ENCODE assay signal across 23 cellular contexts in genomic region chr7:2055956-2056355, GRCh38.
DNase-seq lines count a peak whose midpoint lies in the region; ATAC-seq and TF ChIP-seq lines count a peak whose summit lies in the region.
"Had no signal": no experiment of that assay in that cellular context is flagged by ENCODE, and none has a peak within 500 bp of the region (broad histone marks: within the 10 kb centered on the region; RNA-seq: fewer than 3 reads in every experiment).

No MANE protein-coding gene starts in this region.

- H3K4me1 Mint-ChIP-seq in activated CD4-positive, alpha-beta T cell treated with anti-CD3 and anti-CD28 coated beads, Interleukin-2, amount 10 ng/mL, durations not matched to agents 7 days and 5 days: peaks cover 1% of the 10 kb centered on the region
- H3K4me1 Mint-ChIP-seq in WTC11 (peaks cover 5% of the 10 kb centered on the region), neural crest cell (peaks cover 8% of the 10 kb centered on the region)
- H3K4me1 Mint-ChIP-seq in activated CD8-positive, alpha-beta T cell treated with anti-CD3 and anti-CD28 coated beads for 36 hours (ENCODE audit: low read depth): peaks cover 6% of the 10 kb centered on the region

- peaks cover 14% of the 10 kb centered on the region for H3K36me3 Mint-ChIP-seq in activated CD4-positive, alpha-beta T cell treated with anti-CD3 and anti-CD28 coated beads, Interleukin-2, amount 10 ng/mL, durations not matched to agents 7 days and 5 days (ENCODE audit: low read depth)
- H3K36me3 Mint-ChIP-seq in WTC11 (peaks cover 15% of the 10 kb centered on the region), neural crest cell (ENCODE audit: low read depth) (peaks cover 19% of the 10 kb centered on the region)
- peaks cover 18% of the 10 kb centered on the region for H3K36me3 Mint-ChIP-seq in activated CD8-positive, alpha-beta T cell treated with anti-CD3 and anti-CD28 coated beads for 36 hours (ENCODE audit: low read depth)

- H3K9me3 Mint-ChIP-seq in activated CD4-positive, alpha-beta T cell treated with anti-CD3 and anti-CD28 coated beads, Interleukin-2, amount 10 ng/mL, durations not matched to agents 7 days and 5 days: peaks cover 15% of the 10 kb centered on the region
- H3K9me3 Mint-ChIP-seq in WTC11 (peaks cover 15% of the 10 kb centered on the region), neural crest cell (peaks cover 8% of the 10 kb centered on the region)
- peaks cover 10% of the 10 kb centered on the region for H3K9me3 Mint-ChIP-seq in activated CD8-positive, alpha-beta T cell treated with anti-CD3 and anti-CD28 coated beads for 36 hours
- H3K9me3 Mint-ChIP-seq: CD4-positive, alpha-beta T cell had no signal

- no peaks in the 10 kb centered on the region for H4K20me1 ChIP-seq in hepatocyte (ENCODE audit: insufficient read depth, poor library complexity, severe bottlenecking)

- H2AFZ ChIP-seq in hepatocyte: no peak overlapping the region

- H3K36me3 ChIP-seq in hepatocyte (replicated peaks; ENCODE audit: insufficient read depth, low read depth): no peaks in the 10 kb centered on the region
- H3K36me3 ChIP-seq: BE2C had no signal

- H3K4me3 ChIP-seq in hepatocyte: no peak overlapping the region
- H3K4me3 ChIP-seq: SJSA1 had no signal

- H3K27ac ChIP-seq in hepatocyte: no peak overlapping the region
- H3K27ac ChIP-seq: 22Rv1, KMS-11, SJSA1 had no signal

- no peak overlapping the region for H3K4me3 Mint-ChIP-seq in activated CD4-positive, alpha-beta T cell treated with anti-CD3 and anti-CD28 coated beads, Interleukin-2, amount 10 ng/mL, durations not matched to agents 7 days and 5 days
- no peak overlapping the region for H3K4me3 Mint-ChIP-seq in WTC11
- no peak overlapping the region for H3K4me3 Mint-ChIP-seq in neural crest cell
- H3K4me3 Mint-ChIP-seq in activated CD8-positive, alpha-beta T cell treated with anti-CD3 and anti-CD28 coated beads for 36 hours: no peak overlapping the region
- H3K4me3 Mint-ChIP-seq: CD4-positive, alpha-beta T cell had no signal

- CTCF ChIA-PET in activated CD4-positive, alpha-beta T cell treated with anti-CD3 and anti-CD28 coated beads, Interleukin-2, amount 10 ng/mL, durations not matched to agents 7 days and 5 days (lab: Charles Lee): interaction anchor here (0.6 to 1.6 kb wide), 6 partner anchors 10 to 313 kb away, joined by 3 to 5 read pairs (median 4); no protein-coding TSS in a partner anchor
- CTCF ChIA-PET in WTC11 (lab: Charles Lee): interaction anchor here (0.5 kb wide), 1 partner anchor 49 kb away, joined by 3 read pairs; no protein-coding TSS in a partner anchor
- CTCF ChIA-PET in activated CD8-positive, alpha-beta T cell treated with anti-CD3 and anti-CD28 coated beads for 36 hours (lab: Charles Lee): interaction anchor here (1.0 kb wide), 1 partner anchor 49 kb away, joined by 3 read pairs; no protein-coding TSS in a partner anchor

- intact Hi-C loops in activated CD8-positive, alpha-beta T cell treated with anti-CD3 and anti-CD28 coated beads for 36 hours (cut with micrococcal nuclease): no loop called here

- no peaks in the 10 kb centered on the region for H3K27me3 ChIP-seq in hepatocyte
- H3K27me3 ChIP-seq: BE2C, SJSA1 had no signal

- H3K4me1 ChIP-seq in hepatocyte (ENCODE audit: insufficient read depth): no peaks in the 10 kb centered on the region
- H3K4me1 ChIP-seq: BE2C had no signal

- H3K27ac Mint-ChIP-seq in activated CD4-positive, alpha-beta T cell treated with anti-CD3 and anti-CD28 coated beads, Interleukin-2, amount 10 ng/mL, durations not matched to agents 7 days and 5 days: peak overlapping the region; percentile 16
- H3K27ac Mint-ChIP-seq in WTC11 (peak overlapping the region; percentile 9; the same call in 1 of the 2 replicates), neural crest cell (ENCODE audit: unreplicated experiment) (peak overlapping the region; percentile 13)
- H3K27ac Mint-ChIP-seq in activated CD8-positive, alpha-beta T cell treated with anti-CD3 and anti-CD28 coated beads for 36 hours: no peak overlapping the region
- H3K27ac Mint-ChIP-seq: CD4-positive, alpha-beta T cell had no signal

- H3K27me3 Mint-ChIP-seq in activated CD4-positive, alpha-beta T cell treated with anti-CD3 and anti-CD28 coated beads, Interleukin-2, amount 10 ng/mL, durations not matched to agents 7 days and 5 days: no peaks in the 10 kb centered on the region
- peaks cover 2% of the 10 kb centered on the region; the same call in 1 of the 2 replicates for H3K27me3 Mint-ChIP-seq in WTC11 (ENCODE audit: low read depth)
- no peaks in the 10 kb centered on the region for H3K27me3 Mint-ChIP-seq in neural crest cell (ENCODE audit: low read depth)
- H3K27me3 Mint-ChIP-seq in activated CD8-positive, alpha-beta T cell treated with anti-CD3 and anti-CD28 coated beads for 36 hours: no peaks in the 10 kb centered on the region
- H3K27me3 Mint-ChIP-seq: CD4-positive, alpha-beta T cell had no signal

- POLR2A ChIA-PET in activated CD4-positive, alpha-beta T cell treated with anti-CD3 and anti-CD28 coated beads, Interleukin-2, amount 10 ng/mL, durations not matched to agents 7 days and 5 days (lab: Charles Lee): no interaction called here
- POLR2A ChIA-PET in WTC11 (lab: Charles Lee): no interaction called here
- POLR2A ChIA-PET in activated CD8-positive, alpha-beta T cell treated with anti-CD3 and anti-CD28 coated beads for 36 hours (lab: Charles Lee): no interaction called here

- no peak for TF ChIP-seq CTCF in WTC11 (IDR thresholded peaks at IDR 0.05)
- TF ChIP-seq CTCF in neural crest cell (conservative IDR thresholded peaks at IDR 0.05): no peak
- no peak for TF ChIP-seq CTCF in activated CD8-positive, alpha-beta T cell treated with anti-CD3 and anti-CD28 coated beads for 36 hours (IDR thresholded peaks at IDR 0.05)
- TF ChIP-seq CTCF in hepatocyte (IDR thresholded peaks at IDR 0.05; ENCODE audit: poor library complexity): no peak

- DNase-seq in activated CD4-positive, alpha-beta T cell treated with anti-CD3 and anti-CD28 coated beads, Interleukin-2, amount 10 ng/mL, durations not matched to agents 7 days and 5 days: no peak
- no peak for DNase-seq in activated CD4-positive, alpha-beta T cell treated with anti-CD3 and anti-CD28 coated beads, Interleukin-2, amount 50 U/mL, for 1 hour
- DNase-seq in WTC11 (ENCODE audit: low spot score) (no peak), neural crest cell (ENCODE audit: low read depth, low spot score) (no peak), left lobe of liver (ENCODE audit: low spot score) (no peak), hepatocyte (ENCODE audit: low spot score) (no peak)
- no peak for DNase-seq in activated CD8-positive, alpha-beta T cell treated with anti-CD3 and anti-CD28 coated beads for 36 hours
- DNase-seq: BE2C; CD4-positive, alpha-beta T cell; COR-L47; DMS53; H7; IMR-90; NCI-H1048; NCI-H1417; NCI-H1694; NCI-H2029 treated with DMSO at 0.1 percent for 48 hours; NCI-H526 treated with DMSO at 0.1 percent for 48 hours; Right ventricle myocardium superior; RPMI8226 had no signal

- H3K4me2 ChIP-seq in hepatocyte: no peak overlapping the region
- H3K4me2 ChIP-seq: KMS-11 had no signal

- H3K9me2 ChIP-seq in hepatocyte (replicated peaks; ENCODE audit: insufficient read depth): no peaks in the 10 kb centered on the region

- H3K9me3 ChIP-seq in hepatocyte (ENCODE audit: low read depth): no peaks in the 10 kb centered on the region
- H3K9me3 ChIP-seq: BE2C had no signal

- no peaks in the 10 kb centered on the region for H3K79me2 ChIP-seq in hepatocyte

- WGBS in hepatocyte (ENCODE audit: low lambda C conversion rate, missing lambda C conversion rate): 86% methylated on average over 11 of the region's 11 CpGs

- no peak for ATAC-seq in WTC11
- ATAC-seq in left lobe of liver: no peak
- ATAC-seq in activated CD8-positive, alpha-beta T cell treated with anti-CD3 and anti-CD28 coated beads for 36 hours: no peak

TF ChIP-seq in WTC11, 78 proteins besides CTCF, POLR2A, EP300 and RAD21 (continues in another document):
- TF ChIP-seq OVOL2 (CRISPR knock-in tag; IDR thresholded peaks at IDR 0.05; ENCODE audit: borderline replicate concordance) (no peak), ZNF138 (CRISPR knock-in tag; conservative IDR thresholded peaks at IDR 0.05) (no peak), ZNF121 (CRISPR knock-in tag; IDR thresholded peaks at IDR 0.05) (no peak), STAT6 (CRISPR knock-in tag; conservative IDR thresholded peaks at IDR 0.05; ENCODE audit: low read depth) (no peak), NR1H2 (CRISPR knock-in tag; IDR thresholded peaks at IDR 0.05) (no peak), MXD4 (CRISPR knock-in tag; IDR thresholded peaks at IDR 0.05; ENCODE audit: borderline replicate concordance) (no peak), FOXK1 (CRISPR knock-in tag; IDR thresholded peaks at IDR 0.05) (no peak), KAT7 (CRISPR knock-in tag; IDR thresholded peaks at IDR 0.05; ENCODE audit: borderline replicate concordance) (no peak)
